8 cellular contexts compared by ENCODE assay signal in genomic region chr11:83827940-83828554, GRCh38.
A peak's percentile ranks its signal among the peaks of the same experiment; 100 is the strongest.
DNase-seq lines count a peak whose midpoint lies in the region; ATAC-seq lines count a peak whose summit lies in the region.

No MANE protein-coding gene starts in this region.

- H3K4me3 ChIP-seq in skeletal muscle cell (ENCODE audit: low read depth, low read length) = peak overlapping the region; percentile 7

- in situ Hi-C loops in KBM-7 (cut with MboI; ENCODE audit: low pct_unique_long_range_greater_than_20kb, low sequenced_read_pairs) = loop anchor here (25.0 kb wide), 1 partner anchor 709 kb away; no protein-coding TSS in a partner anchor

- ATAC-seq in GM21528 (IDR thresholded peaks at IDR 0.05; ENCODE audit: low FRiP score, unreplicated experiment) = peak; percentile 90

- DNase-seq in GM04504 (ENCODE audit: low read depth) = peak; percentile 6
- peak; percentile 61 for DNase-seq in KBM-7
- DNase-seq in SIG-M5 treated with dmso at 0.1 percent for 504 hours (lab: John Stamatoyannopoulos, UW; ENCODE audit: unreplicated experiment) = peak; percentile 63
- DNase-seq in fibroblast of the conjunctiva (ENCODE audit: low read depth) = peak; percentile 30
- no peak for DNase-seq in skeletal muscle cell (ENCODE audit: low read depth)
- no peak for DNase-seq in nucleus accumbens (lab: John Stamatoyannopoulos, UW)
- no peak for DNase-seq in middle frontal gyrus (ENCODE audit: extremely low spot score, low spot score)

Comparison
In these comparisons a context has a peak if more than half of its experiments do, and no peak if none do; other contexts are left out.
1. DNase-seq: peak in GM04504 (single experiment), KBM-7 (single experiment), SIG-M5 treated with dmso at 0.1 percent for 504 hours (single experiment) and fibroblast of the conjunctiva (single experiment); none in skeletal muscle cell (single experiment), nucleus accumbens (0 of 56) and middle frontal gyrus (single experiment).